14 cellular contexts compared by ENCODE assay signal in the genomic region with DNA sequence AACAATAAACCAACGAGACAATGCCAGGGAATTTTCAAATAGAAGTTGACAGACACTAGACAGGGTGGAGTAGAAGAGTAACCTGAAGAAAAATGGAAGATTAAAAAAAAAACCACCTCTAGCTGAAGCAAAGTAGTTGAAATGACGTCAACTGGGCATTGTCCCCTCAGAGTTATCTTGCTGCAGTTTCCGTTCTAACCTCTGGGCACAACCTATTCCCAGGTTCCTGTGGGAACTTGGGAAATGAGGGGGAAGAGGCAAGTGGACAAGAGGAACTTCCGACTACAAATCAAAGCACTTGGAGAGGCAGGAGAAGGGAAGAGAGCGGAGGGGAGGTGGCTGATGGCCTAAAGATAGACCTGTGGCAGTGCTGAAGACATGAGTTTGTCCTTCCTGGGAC.
"Had no signal": no experiment of that assay in that cellular context is flagged by ENCODE, and none has a peak within 500 bp of the region (broad histone marks: within the 10 kb centered on the region; RNA-seq: fewer than 3 reads in every experiment).

No MANE protein-coding gene starts in this region.

- H3K27ac ChIP-seq: thoracic aorta had no signal

- H3K4me3 ChIP-seq: thoracic aorta had no signal

- H3K27me3 Mint-ChIP-seq: activated naive CD8-positive, alpha-beta T cell; memory B cell had no signal

- H3K27ac Mint-ChIP-seq: activated naive CD8-positive, alpha-beta T cell; memory B cell; stimulated activated naive CD8-positive, alpha-beta T cell treated with anti-CD3 and anti-CD28 coated beads, Interleukin-15, amount 100 ng/mL, for 72 hours had no signal

- H3K4me1 Mint-ChIP-seq: stimulated activated naive CD8-positive, alpha-beta T cell treated with anti-CD3 and anti-CD28 coated beads, Interleukin-15, amount 100 ng/mL, for 72 hours had no signal

- H3K4me3 Mint-ChIP-seq: activated naive CD8-positive, alpha-beta T cell; memory B cell; nephron; stimulated activated naive CD8-positive, alpha-beta T cell treated with anti-CD3 and anti-CD28 coated beads, Interleukin-15, amount 100 ng/mL, for 72 hours had no signal

- H3K36me3 Mint-ChIP-seq: activated naive CD8-positive, alpha-beta T cell had no signal

- H3K9me3 Mint-ChIP-seq: memory B cell; nephron; stimulated activated naive CD8-positive, alpha-beta T cell treated with anti-CD3 and anti-CD28 coated beads, Interleukin-15, amount 100 ng/mL, for 72 hours had no signal

- ATAC-seq: stimulated activated naive CD8-positive, alpha-beta T cell treated with anti-CD3 and anti-CD28 coated beads, Interleukin-15, amount 100 ng/mL, for 72 hours had no signal

- H3K9me3 ChIP-seq: thoracic aorta had no signal

- DNase-seq: activated CD4-positive, alpha-beta T cell treated with anti-CD3 and anti-CD28 coated beads, Interleukin-2, amount 50 U/mL, for 4 hours; activated CD4-positive, CD25-positive, alpha-beta regulatory T cell treated with anti-CD3 and anti-CD28 coated beads, Interleukin-2, amount 50 U/mL, for 72 hours; activated gamma-delta T cell; activated T-cell treated with anti-CD3 and anti-CD28 coated beads, Interleukin-2, amount 50 U/mL, for 48 hours; anterior cingulate cortex; hypothalamus; SIG-M5; stimulated activated CD4-positive, alpha-beta T cell treated with anti-CD3 and anti-CD28 coated beads, Interleukin-4, amount 100 ng/mL, for 4 hours; stimulated activated naive CD8-positive, alpha-beta T cell treated with anti-CD3 and anti-CD28 coated beads, Interleukin-15, amount 100 ng/mL, for 72 hours; T-helper 2 cell had no signal
